Comparison of ENCODE assay signal across 29 cellular contexts in the genomic region with DNA sequence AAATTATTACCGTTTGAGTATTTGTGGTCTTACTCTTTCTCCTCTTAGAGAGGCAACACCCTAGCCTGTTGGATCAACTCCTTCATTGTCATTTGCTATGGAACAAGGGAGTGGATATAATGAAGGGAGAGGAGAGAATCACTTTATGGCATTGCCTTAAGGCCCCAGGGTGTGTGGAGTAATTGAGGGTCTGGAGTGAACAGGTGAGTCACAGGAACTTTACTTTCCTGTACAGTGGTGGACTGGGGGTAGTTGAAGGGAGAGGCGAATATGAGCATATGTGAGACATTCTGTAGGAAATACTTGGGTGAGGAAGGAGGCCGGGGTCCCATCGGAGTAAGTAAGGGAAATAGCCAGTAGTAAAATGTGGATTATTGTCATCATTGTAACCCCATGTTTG.
"Had no signal": no experiment of that assay in that cellular context is flagged by ENCODE, and none has a peak within 500 bp of the region (broad histone marks: within the 10 kb centered on the region; RNA-seq: fewer than 3 reads in every experiment).

No MANE protein-coding gene starts in this region.

- H3K27me3 Mint-ChIP-seq: dendritic cell treated with granulocyte-macrophage colony-stimulating factor and Interleukin-4, amounts not matched to agents 40 ng/mL and 50 ng/mL, for 4 days; naive B cell; stimulated activated naive CD8-positive, alpha-beta T cell treated with anti-CD3 and anti-CD28 coated beads, Interleukin-15, amount 100 ng/mL, for 72 hours had no signal

- H3K9me3 ChIP-seq: colonic mucosa, gastrocnemius medialis, heart right ventricle, mucosa of descending colon, neutrophil, pancreas, right lobe of liver, suprapubic skin, transverse colon, upper lobe of right lung, vagina had no signal

- H3K4me3 ChIP-seq: colonic mucosa, gastrocnemius medialis, heart right ventricle, lung, mucosa of descending colon, pancreas, right lobe of liver, suprapubic skin, transverse colon, upper lobe of right lung, vagina had no signal

- H3K36me3 ChIP-seq: colonic mucosa, gastrocnemius medialis, neutrophil, pancreas, right lobe of liver, suprapubic skin, transverse colon, vagina had no signal

- DNase-seq: colonic mucosa; effector memory CD4-positive, alpha-beta T cell; foreskin fibroblast; gastrocnemius medialis; heart right ventricle; hypothalamus; kidney; mucosa of descending colon; naive B cell; pancreas; right lobe of liver; small intestine; stimulated activated CD4-positive, alpha-beta T cell treated with anti-CD3 and anti-CD28 coated beads, Interleukin-12 subunit alpha, Interleukin-12 subunit beta, amount 100 ng/mL, for 4 hours; stimulated activated CD4-positive, alpha-beta T cell treated with anti-CD3 and anti-CD28 coated beads, Interleukin-1b, Interleukin-23, amount 100 ng/mL, for 48 hours; stimulated activated CD4-positive, alpha-beta T cell treated with anti-CD3 and anti-CD28 coated beads, Interleukin-4, amount 100 ng/mL, for 1 hour; stimulated activated CD8-positive, alpha-beta memory T cell treated with anti-CD3 and anti-CD28 coated beads, Interleukin-4, amount 100 ng/mL, for 48 hours; stimulated activated naive CD4-positive, alpha-beta T cell; stimulated activated naive CD8-positive, alpha-beta T cell treated with anti-CD3 and anti-CD28 coated beads, Interleukin-15, amount 100 ng/mL, for 72 hours; transverse colon; upper lobe of right lung had no signal

- H3K27ac Mint-ChIP-seq: dendritic cell treated with granulocyte-macrophage colony-stimulating factor and Interleukin-4, amounts not matched to agents 40 ng/mL and 50 ng/mL, for 4 days; mesothelial cell of epicardium; natural killer cell treated with Interleukin-12 subunit alpha and Interleukin-12 subunit beta and Interleukin-15 and Interleukin-18, amount 100 ng/mL, for 72 hours; stimulated activated naive CD8-positive, alpha-beta T cell treated with anti-CD3 and anti-CD28 coated beads, Interleukin-15, amount 100 ng/mL, for 72 hours had no signal

- H3K4me3 Mint-ChIP-seq: dendritic cell treated with granulocyte-macrophage colony-stimulating factor and Interleukin-4, amounts not matched to agents 40 ng/mL and 50 ng/mL, for 4 days; mesothelial cell of epicardium; naive B cell; natural killer cell treated with Interleukin-12 subunit alpha and Interleukin-12 subunit beta and Interleukin-15 and Interleukin-18, amount 100 ng/mL, for 72 hours; neural crest cell; stimulated activated naive CD8-positive, alpha-beta T cell treated with anti-CD3 and anti-CD28 coated beads, Interleukin-15, amount 100 ng/mL, for 72 hours had no signal

- H3K4me1 Mint-ChIP-seq: naive B cell; neural crest cell; stimulated activated naive CD8-positive, alpha-beta T cell treated with anti-CD3 and anti-CD28 coated beads, Interleukin-15, amount 100 ng/mL, for 72 hours had no signal

- ATAC-seq: gastrocnemius medialis; heart right ventricle; left lobe of liver; mucosa of descending colon; natural killer cell treated with Interleukin-12 subunit alpha and Interleukin-12 subunit beta and Interleukin-15 and Interleukin-18, amount 100 ng/mL, for 72 hours; pancreas; right lobe of liver; stimulated activated naive CD8-positive, alpha-beta T cell treated with anti-CD3 and anti-CD28 coated beads, Interleukin-15, amount 100 ng/mL, for 72 hours; upper lobe of right lung had no signal

- H3K36me3 Mint-ChIP-seq: naive B cell; natural killer cell treated with Interleukin-12 subunit alpha and Interleukin-12 subunit beta and Interleukin-15 and Interleukin-18, amount 100 ng/mL, for 72 hours had no signal

- H3K9me3 Mint-ChIP-seq: mesothelial cell of epicardium; naive B cell; natural killer cell treated with Interleukin-12 subunit alpha and Interleukin-12 subunit beta and Interleukin-15 and Interleukin-18, amount 100 ng/mL, for 72 hours; neural crest cell; stimulated activated naive CD8-positive, alpha-beta T cell treated with anti-CD3 and anti-CD28 coated beads, Interleukin-15, amount 100 ng/mL, for 72 hours had no signal

- H3K27me3 ChIP-seq: colonic mucosa, gastrocnemius medialis, heart right ventricle, neutrophil, pancreas, right lobe of liver, suprapubic skin, transverse colon, upper lobe of right lung, vagina had no signal

- H3K27ac ChIP-seq: colonic mucosa, gastrocnemius medialis, heart right ventricle, neutrophil, pancreas, right lobe of liver, suprapubic skin, transverse colon, upper lobe of right lung, vagina had no signal

- H3K4me1 ChIP-seq: colonic mucosa, gastrocnemius medialis, pancreas, right lobe of liver, suprapubic skin, transverse colon, upper lobe of right lung, vagina had no signal
